1 cellular context compared by ENCODE assay signal in genomic region chr19:18856385-18857126, GRCh38.
TF ChIP-seq lines count a peak whose summit lies in the region.

No MANE protein-coding gene starts in this region.

TF ChIP-seq in GM12878, 131 proteins besides CTCF, POLR2A, EP300 and RAD21:
- TF ChIP-seq CHD1 (IDR thresholded peaks at IDR 0.05; ENCODE audit: low read depth, low read length) (no peak), RB1 (IDR thresholded peaks at IDR 0.05; ENCODE audit: borderline replicate concordance) (no peak), BHLHE40 (IDR thresholded peaks at IDR 0.05; ENCODE audit: borderline replicate concordance in 1 of 2, low read depth in 2 of 2, low read length in 1 of 2) (no peak), SKIL (IDR thresholded peaks at IDR 0.05; ENCODE audit: low read depth, poor library complexity, severe bottlenecking) (no peak), MTA2 (IDR thresholded peaks at IDR 0.05; ENCODE audit: low read depth) (no peak)
